In the genomic region with DNA sequence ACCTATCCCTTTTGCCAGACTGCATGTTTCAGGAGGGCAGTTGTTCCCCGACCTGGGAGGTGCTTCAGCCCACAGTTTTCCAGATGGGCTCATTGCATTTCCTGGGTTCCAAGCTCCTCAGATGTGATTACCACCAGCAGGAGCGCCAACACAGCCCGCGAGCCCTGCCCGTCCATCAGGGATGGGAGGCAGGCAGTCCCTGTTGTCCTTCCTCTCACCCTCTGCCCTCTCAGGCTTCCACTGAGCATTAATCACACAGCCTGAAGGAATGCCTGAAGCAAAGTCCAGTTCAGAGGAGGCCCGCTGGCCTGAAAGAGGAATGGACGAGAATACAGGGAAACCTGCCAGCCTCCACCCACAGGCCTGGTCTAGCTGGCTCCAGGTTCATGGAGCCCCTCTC, we compare ENCODE assay signal across 18 cellular contexts.
DNase-seq lines count a peak whose midpoint lies in the region; TF ChIP-seq lines count a peak whose summit lies in the region.
"Had no signal": no experiment of that assay in that cellular context is flagged by ENCODE, and none has a peak within 500 bp of the region (broad histone marks: within the 10 kb centered on the region; RNA-seq: fewer than 3 reads in every experiment).

No MANE protein-coding gene starts in this region.

- H3K4me3 Mint-ChIP-seq in type B pancreatic cell, result no peak overlapping the region
- H3K4me3 Mint-ChIP-seq: B cell; CD4-positive, alpha-beta T cell had no signal

- H3K27ac ChIP-seq in adrenal gland, result no peak overlapping the region
- H3K27ac ChIP-seq: GM23248, HL-60 had no signal

- TF ChIP-seq POLR2A in adrenal gland (IDR thresholded peaks at IDR 0.05), result no peak

- intact Hi-C loops in adrenal gland (cut with DNase I), result no loop called here

- H3K4me1 Mint-ChIP-seq in type B pancreatic cell (ENCODE audit: unreplicated experiment), result peaks cover 15% of the 10 kb centered on the region

- no peaks in the 10 kb centered on the region for H3K36me3 ChIP-seq in H7 (replicated peaks; ENCODE audit: control insufficient read depth, insufficient read depth, low read length)
- no peaks in the 10 kb centered on the region for H3K36me3 ChIP-seq in adrenal gland (replicated peaks in 1 of 2)
- H3K36me3 ChIP-seq: HAP-1 had no signal

- no peaks in the 10 kb centered on the region for H3K36me3 Mint-ChIP-seq in type B pancreatic cell

- H3K4me1 ChIP-seq in adrenal gland (replicated peaks in 1 of 2), result peaks cover 0 to 14% of the 10 kb centered on the region in 2 donors
- H3K4me1 ChIP-seq: HAP-1 had no signal

- no peaks in the 10 kb centered on the region for H3K9me3 Mint-ChIP-seq in type B pancreatic cell
- H3K9me3 Mint-ChIP-seq: CD4-positive, alpha-beta T cell had no signal

- H3K9me3 ChIP-seq in adrenal gland (replicated peaks in 1 of 3), result no peaks in the 10 kb centered on the region
- H3K9me3 ChIP-seq: HAP-1 had no signal

- H3K27me3 ChIP-seq in H7 (ENCODE audit: control insufficient read depth, insufficient read depth, low read length), result peaks cover 67% of the 10 kb centered on the region
- peaks cover 6% of the 10 kb centered on the region for H3K27me3 ChIP-seq in adrenal gland

- H3K27me3 Mint-ChIP-seq in type B pancreatic cell, result peaks cover 63% of the 10 kb centered on the region

- no peak overlapping the region for H3K27ac Mint-ChIP-seq in type B pancreatic cell
- H3K27ac Mint-ChIP-seq: B cell; CD4-positive, alpha-beta T cell had no signal

- 75 to 81% (median 78%) methylated on average over 4 to 7 of the region's 7 CpGs for WGBS in adrenal gland, 4 donors

- DNase-seq in H7 (peak; percentile 11), ecto neural progenitor cell (ENCODE audit: low spot score) (peak; percentile 49), mucosa of gallbladder (ENCODE audit: low spot score) (peak; percentile 79), type B pancreatic cell (ENCODE audit: extremely low spot score, unreplicated experiment) (peak; percentile 40), adrenal gland (no peak), HK-2 (ENCODE audit: unreplicated experiment) (no peak), H4 (ENCODE audit: low spot score) (no peak)
- DNase-seq: ACHN; C1 segment of cervical spinal cord; Calu3; CD4-positive, alpha-beta T cell; DMS 273 treated with DMSO at 0.1 percent for 48 hours; GM23248; IMR-90; KBM-7 had no signal

- TF ChIP-seq CTCF in type B pancreatic cell (conservative IDR thresholded peaks at IDR 0.05) (no peak), adrenal gland (IDR thresholded peaks at IDR 0.05) (no peak)

- H3K4me3 ChIP-seq in H7 (ENCODE audit: insufficient read depth, low read depth, low read length) (no peak overlapping the region), adrenal gland (no peak overlapping the region)
- H3K4me3 ChIP-seq: GM23248, HAP-1 had no signal

Comparison
In these comparisons a context has a peak if more than half of its experiments do, and no peak if none do; other contexts are left out.
1. DNase-seq: peak in H7 (single experiment), ecto neural progenitor cell (single experiment), mucosa of gallbladder (single experiment) and type B pancreatic cell (single experiment); none in adrenal gland (0 of 7), HK-2 (single experiment) and H4 (single experiment).